In genomic region chr2:177404243-177404642, GRCh38 we compare ENCODE assay signal across 28 cellular contexts.
"Had no signal": no experiment of that assay in that cellular context is flagged by ENCODE, and none has a peak within 500 bp of the region (broad histone marks: within the 10 kb centered on the region; RNA-seq: fewer than 3 reads in every experiment).

No MANE protein-coding gene starts in this region.

- DNase-seq: activated CD4-positive, alpha-beta T cell treated with anti-CD3 and anti-CD28 coated beads for 4 hours; activated CD4-positive, alpha-beta T cell treated with anti-CD3 and anti-CD28 coated beads, Interleukin-2, amount 50 U/mL, for 4 hours; activated CD4-positive, CD25-positive, alpha-beta regulatory T cell; activated naive CD4-positive, alpha-beta T cell; activated T-cell treated with anti-CD3 and anti-CD28 coated beads for 4 hours; activated T-cell treated with anti-CD3 and anti-CD28 coated beads, Interleukin-2, amount 50 U/mL, for 72 hours; anterior cingulate cortex; dermis blood vessel endothelial cell; effector CD4-positive, alpha-beta T cell; hippocampal formation; kidney; left colon; midbrain; naive thymus-derived CD4-positive, alpha-beta T cell; nucleus accumbens; psoas muscle; stimulated activated CD4-positive, alpha-beta T cell treated with anti-CD3 and anti-CD28 coated beads, Interleukin-15, amount 100 ng/mL, for 24 hours; stimulated activated CD4-positive, alpha-beta T cell treated with anti-CD3 and anti-CD28 coated beads, Interleukin-2, amount 100 ng/mL, for 24 hours; stimulated activated naive B cell treated with anti-CD40 and anti-IgM and Interleukin-4, amounts not matched to agents 10 μg/mL and 1 μg/mL and 100 μg/mL, for 72 hours; stomach; T-helper 2 cell; tibial artery had no signal

- ATAC-seq: activated naive CD4-positive, alpha-beta T cell treated with anti-CD3 and anti-CD28 coated beads, Interleukin-2, amount 50 U/mL, for 72 hours; activated T-cell treated with anti-CD3 and anti-CD28 coated beads, Interleukin-2, amount 50 U/mL, for 72 hours; gastroesophageal sphincter; left colon; naive thymus-derived CD4-positive, alpha-beta T cell; psoas muscle; stimulated activated naive B cell treated with anti-CD40 and anti-IgM and Interleukin-4, amounts not matched to agents 10 μg/mL and 1 μg/mL and 100 μg/mL, for 72 hours had no signal

- H3K9me3 ChIP-seq: gastroesophageal sphincter, psoas muscle, stomach, tibial artery had no signal

- H3K4me3 ChIP-seq: gastroesophageal sphincter, psoas muscle, stomach, tibial artery had no signal

- H3K27ac ChIP-seq: gastroesophageal sphincter, parathyroid adenoma, psoas muscle, stomach, tibial artery had no signal

- H3K36me3 ChIP-seq: gastroesophageal sphincter, stomach, tibial artery had no signal

- H2AFZ ChIP-seq: parathyroid adenoma had no signal

- H3K9ac ChIP-seq: parathyroid adenoma had no signal

- H3K27me3 ChIP-seq: gastroesophageal sphincter, stomach, tibial artery had no signal

- FAIRE-seq: bronchial epithelial cell, colon, endometrium, kidney had no signal
